In genomic region chr16:79053577-79053976, GRCh38 we compare ENCODE assay signal across 2 cellular contexts.
TF ChIP-seq lines count a peak whose summit lies in the region.

No MANE protein-coding gene starts in this region.

TF ChIP-seq in K562, 482 proteins besides CTCF, POLR2A, EP300 and RAD21:
- TF ChIP-seq, protein P1, sequence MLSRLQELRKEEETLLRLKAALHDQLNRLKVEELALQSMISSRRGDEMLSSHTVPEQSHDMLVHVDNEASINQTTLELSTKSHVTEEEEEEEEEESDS (CRISPR knock-in tag; IDR thresholded peaks at IDR 0.05): no peak
- TF ChIP-seq ZBTB9 (CRISPR knock-in tag; IDR thresholded peaks at IDR 0.05): no peak
- TF ChIP-seq JUND (IDR thresholded peaks at IDR 0.05; ENCODE audit: borderline replicate concordance, low read depth, low read length): no peak
- no peak for TF ChIP-seq JUND (tag; IDR thresholded peaks at IDR 0.05; ENCODE audit: borderline replicate concordance, low read depth, low read length)
- TF ChIP-seq SMARCA4 (IDR thresholded peaks at IDR 0.05): no peak
- TF ChIP-seq, protein P2, sequence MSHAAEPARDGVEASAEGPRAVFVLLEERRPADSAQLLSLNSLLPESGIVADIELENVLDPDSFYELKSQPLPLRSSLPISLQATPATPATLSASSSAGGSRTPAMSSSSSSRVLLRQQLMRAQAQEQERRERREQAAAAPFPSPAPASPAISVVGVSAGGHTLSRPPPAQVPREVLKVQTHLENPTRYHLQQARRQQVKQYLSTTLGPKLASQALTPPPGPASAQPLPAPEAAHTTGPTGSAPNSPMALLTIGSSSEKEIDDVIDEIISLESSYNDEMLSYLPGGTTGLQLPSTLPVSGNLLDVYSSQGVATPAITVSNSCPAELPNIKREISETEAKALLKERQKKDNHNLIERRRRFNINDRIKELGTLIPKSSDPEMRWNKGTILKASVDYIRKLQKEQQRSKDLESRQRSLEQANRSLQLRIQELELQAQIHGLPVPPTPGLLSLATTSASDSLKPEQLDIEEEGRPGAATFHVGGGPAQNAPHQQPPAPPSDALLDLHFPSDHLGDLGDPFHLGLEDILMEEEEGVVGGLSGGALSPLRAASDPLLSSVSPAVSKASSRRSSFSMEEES (CRISPR knock-in tag; IDR thresholded peaks at IDR 0.05): no peak
- no peak for TF ChIP-seq BRD4 (IDR thresholded peaks at IDR 0.05)
- TF ChIP-seq ZNF57 (CRISPR knock-in tag; IDR thresholded peaks at IDR 0.05): no peak
- TF ChIP-seq ZNF134 (CRISPR knock-in tag; conservative IDR thresholded peaks at IDR 0.05): no peak
- no peak for TF ChIP-seq PATZ1 (CRISPR knock-in tag; IDR thresholded peaks at IDR 0.05; ENCODE audit: borderline replicate concordance)
- TF ChIP-seq ZNF584 (CRISPR knock-in tag; IDR thresholded peaks at IDR 0.05; ENCODE audit: low read depth): no peak
- TF ChIP-seq SMARCB1 (IDR thresholded peaks at IDR 0.05; ENCODE audit: insufficient read length, low read depth): no peak
- no peak for TF ChIP-seq ZNF444 (CRISPR knock-in tag; IDR thresholded peaks at IDR 0.05)

TF ChIP-seq in SK-N-SH treated with all-trans-retinoic acid at 6 μM for 48 hours, 23 proteins besides CTCF, POLR2A, EP300 and RAD21:
- TF ChIP-seq ZC3H10 (CRISPR knock-in tag; IDR thresholded peaks at IDR 0.05): no peak
- no peak for TF ChIP-seq SNAI2 (CRISPR knock-in tag; IDR thresholded peaks at IDR 0.05)
- TF ChIP-seq, protein P3, sequence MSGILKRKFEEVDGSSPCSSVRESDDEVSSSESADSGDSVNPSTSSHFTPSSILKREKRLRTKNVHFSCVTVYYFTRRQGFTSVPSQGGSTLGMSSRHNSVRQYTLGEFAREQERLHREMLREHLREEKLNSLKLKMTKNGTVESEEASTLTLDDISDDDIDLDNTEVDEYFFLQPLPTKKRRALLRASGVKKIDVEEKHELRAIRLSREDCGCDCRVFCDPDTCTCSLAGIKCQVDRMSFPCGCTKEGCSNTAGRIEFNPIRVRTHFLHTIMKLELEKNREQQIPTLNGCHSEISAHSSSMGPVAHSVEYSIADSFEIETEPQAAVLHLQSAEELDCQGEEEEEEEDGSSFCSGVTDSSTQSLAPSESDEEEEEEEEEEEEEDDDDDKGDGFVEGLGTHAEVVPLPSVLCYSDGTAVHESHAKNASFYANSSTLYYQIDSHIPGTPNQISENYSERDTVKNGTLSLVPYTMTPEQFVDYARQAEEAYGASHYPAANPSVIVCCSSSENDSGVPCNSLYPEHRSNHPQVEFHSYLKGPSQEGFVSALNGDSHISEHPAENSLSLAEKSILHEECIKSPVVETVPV (CRISPR knock-in tag; IDR thresholded peaks at IDR 0.05): no peak
- no peak for TF ChIP-seq TOX (CRISPR knock-in tag; IDR thresholded peaks at IDR 0.05; ENCODE audit: borderline replicate concordance)
- no peak for TF ChIP-seq ZFP30 (CRISPR knock-in tag; IDR thresholded peaks at IDR 0.05)
- TF ChIP-seq ZFP3 (CRISPR knock-in tag; IDR thresholded peaks at IDR 0.05): no peak
- no peak for TF ChIP-seq TCF4 (CRISPR knock-in tag; IDR thresholded peaks at IDR 0.05; ENCODE audit: borderline replicate concordance)
